7 cellular contexts compared by ENCODE assay signal in the genomic region with DNA sequence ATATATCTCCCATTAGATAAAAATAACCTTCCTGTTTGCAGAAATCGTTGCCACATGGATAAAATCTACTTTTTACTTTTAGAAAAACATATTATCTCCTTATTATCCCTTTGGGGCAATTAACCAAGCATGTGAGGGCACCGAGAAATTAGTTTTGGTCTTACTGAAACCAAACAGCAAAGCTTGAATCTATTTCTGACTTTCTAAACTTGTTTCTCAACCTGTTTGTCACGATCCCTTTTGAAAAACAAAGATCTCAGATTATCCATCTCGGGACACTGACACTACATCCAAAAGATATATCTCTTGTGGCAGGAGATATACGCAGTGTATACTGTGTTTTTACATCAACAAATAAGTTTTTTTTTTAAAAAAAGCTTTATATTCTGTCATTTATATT.
DNase-seq lines count a peak whose midpoint lies in the region; ATAC-seq, FAIRE-seq and TF ChIP-seq lines count a peak whose summit lies in the region.

No MANE protein-coding gene starts in this region.

- H3K36me3 ChIP-seq in RWPE2 (ENCODE audit: low read depth), result peaks cover 47% of the 10 kb centered on the region

- ATAC-seq in RWPE2 (ENCODE audit: low read depth) (no peak), GM21825 (IDR thresholded peaks at IDR 0.05; ENCODE audit: unreplicated experiment) (no peak), GM21528 (IDR thresholded peaks at IDR 0.05; ENCODE audit: low FRiP score, unreplicated experiment) (no peak)

- FAIRE-seq in GM18507 (lab: Jason Lieb, UNC), result peak; percentile 80

- no peak overlapping the region for H3K27ac ChIP-seq in RWPE2 (ENCODE audit: poor library complexity, severe bottlenecking)
- H3K27ac ChIP-seq in skin epidermis, result peak overlapping the region in 12 of 21 experiments; percentile 28 to 99 (median 98)

- no peaks in the 10 kb centered on the region for H3K27me3 ChIP-seq in RWPE2 (ENCODE audit: insufficient read depth, poor library complexity, severe bottlenecking)

- H3K9me3 ChIP-seq in RWPE2 (ENCODE audit: severe bottlenecking), result no peaks in the 10 kb centered on the region

- H3K4me3 ChIP-seq in RWPE2 (ENCODE audit: severe bottlenecking) (peak overlapping the region; percentile 88), skin epidermis (peak overlapping the region; percentile 5 to 96 (median 90))

- no peak for TF ChIP-seq CTCF in RWPE2 (IDR thresholded peaks at IDR 0.05; ENCODE audit: poor library complexity, severe bottlenecking)

- TF ChIP-seq POLR2A in erythroblast (IDR thresholded peaks at IDR 0.05; ENCODE audit: low read length), result no peak

- H3K4me1 ChIP-seq in RWPE2 (ENCODE audit: insufficient read depth, poor library complexity, severe bottlenecking), result peaks cover 28% of the 10 kb centered on the region

- DNase-seq in GM18507 (ENCODE audit: extremely low spot score, insufficient read length, low read depth), result no peak
- no peak for DNase-seq in RWPE2 (ENCODE audit: low spot score)
- peak; percentile 19 to 36 for DNase-seq in erythroblast (lab: John Stamatoyannopoulos, UW)
- no peak for DNase-seq in MV-4-11 (lab: John Stamatoyannopoulos, UW)

Comparison
In these comparisons a context has a peak if more than half of its experiments do, and no peak if none do; other contexts are left out.
1. DNase-seq: peak in erythroblast (2 of 2); none in GM18507 (single experiment), RWPE2 (single experiment) and MV-4-11 (single experiment).